Comparison of ENCODE assay signal across 1 cellular context in the genomic region with DNA sequence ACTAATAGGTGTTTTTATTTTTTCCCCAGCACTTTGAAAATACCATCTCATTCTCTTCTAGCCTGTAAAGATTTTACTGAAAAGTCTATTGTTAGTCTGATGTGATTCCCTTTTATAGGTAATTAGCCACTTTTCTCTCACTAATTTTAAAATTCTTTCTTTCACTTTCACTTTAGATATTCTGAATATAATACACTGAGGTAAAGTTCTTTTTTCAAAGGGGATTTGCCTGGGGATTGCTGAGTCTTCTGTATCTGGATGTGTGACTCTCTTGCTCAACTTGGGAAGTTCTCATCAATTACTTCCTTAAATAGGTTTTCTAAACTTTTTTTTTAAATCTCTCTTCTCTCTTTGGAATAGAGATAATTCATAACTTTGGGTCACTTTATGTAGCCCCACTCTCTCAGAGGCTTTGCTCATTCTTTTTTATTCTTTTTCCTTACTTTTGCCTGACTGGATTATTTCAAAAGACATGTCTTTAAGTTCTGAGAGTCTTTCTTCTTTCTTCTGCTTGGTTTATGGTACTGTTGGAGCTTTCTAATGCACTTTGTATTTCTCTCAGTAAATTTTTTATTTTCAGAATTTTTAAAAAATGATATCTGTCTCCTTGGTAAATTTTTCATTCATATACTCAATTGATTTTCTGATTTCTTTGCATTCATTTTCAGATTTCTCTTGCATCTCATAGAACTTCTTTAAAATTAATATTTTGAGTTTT.
TF ChIP-seq lines count a peak whose summit lies in the region.

No MANE protein-coding gene starts in this region.

TF ChIP-seq in K562, 482 proteins besides CTCF, POLR2A, EP300 and RAD21 (continued from another document):
- TF ChIP-seq TRIM24 (IDR thresholded peaks at IDR 0.05) (0 out of 4 replicates have a peak, but pooled peaks of 1 of the 2 experiments have one; percentile 12), ZNF41 (CRISPR knock-in tag; conservative IDR thresholded peaks at IDR 0.05) (no peak), SRSF7 (optimal IDR thresholded peaks at IDR 0.05; ENCODE audit: low read depth, low read length) (no peak), CBX3 (IDR thresholded peaks at IDR 0.05; ENCODE audit: borderline replicate concordance in 1 of 2, low read length in 2 of 2) (peak in 1 of 2 experiments; percentile 69; a peak in 1 of 3 replicates), RBM17 (IDR thresholded peaks at IDR 0.05; ENCODE audit: borderline replicate concordance, low read depth, low read length) (no peak), HLTF (IDR thresholded peaks at IDR 0.05) (peak; percentile 61; the same call in 1 of the 2 replicates)
- TF ChIP-seq, protein P1, sequence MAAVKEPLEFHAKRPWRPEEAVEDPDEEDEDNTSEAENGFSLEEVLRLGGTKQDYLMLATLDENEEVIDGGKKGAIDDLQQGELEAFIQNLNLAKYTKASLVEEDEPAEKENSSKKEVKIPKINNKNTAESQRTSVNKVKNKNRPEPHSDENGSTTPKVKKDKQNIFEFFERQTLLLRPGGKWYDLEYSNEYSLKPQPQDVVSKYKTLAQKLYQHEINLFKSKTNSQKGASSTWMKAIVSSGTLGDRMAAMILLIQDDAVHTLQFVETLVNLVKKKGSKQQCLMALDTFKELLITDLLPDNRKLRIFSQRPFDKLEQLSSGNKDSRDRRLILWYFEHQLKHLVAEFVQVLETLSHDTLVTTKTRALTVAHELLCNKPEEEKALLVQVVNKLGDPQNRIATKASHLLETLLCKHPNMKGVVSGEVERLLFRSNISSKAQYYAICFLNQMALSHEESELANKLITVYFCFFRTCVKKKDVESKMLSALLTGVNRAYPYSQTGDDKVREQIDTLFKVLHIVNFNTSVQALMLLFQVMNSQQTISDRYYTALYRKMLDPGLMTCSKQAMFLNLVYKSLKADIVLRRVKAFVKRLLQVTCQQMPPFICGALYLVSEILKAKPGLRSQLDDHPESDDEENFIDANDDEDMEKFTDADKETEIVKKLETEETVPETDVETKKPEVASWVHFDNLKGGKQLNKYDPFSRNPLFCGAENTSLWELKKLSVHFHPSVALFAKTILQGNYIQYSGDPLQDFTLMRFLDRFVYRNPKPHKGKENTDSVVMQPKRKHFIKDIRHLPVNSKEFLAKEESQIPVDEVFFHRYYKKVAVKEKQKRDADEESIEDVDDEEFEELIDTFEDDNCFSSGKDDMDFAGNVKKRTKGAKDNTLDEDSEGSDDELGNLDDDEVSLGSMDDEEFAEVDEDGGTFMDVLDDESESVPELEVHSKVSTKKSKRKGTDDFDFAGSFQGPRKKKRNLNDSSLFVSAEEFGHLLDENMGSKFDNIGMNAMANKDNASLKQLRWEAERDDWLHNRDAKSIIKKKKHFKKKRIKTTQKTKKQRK (IDR thresholded peaks at IDR 0.05; ENCODE audit: borderline replicate concordance, low read depth, low read length): no peak
- TF ChIP-seq, protein P2, sequence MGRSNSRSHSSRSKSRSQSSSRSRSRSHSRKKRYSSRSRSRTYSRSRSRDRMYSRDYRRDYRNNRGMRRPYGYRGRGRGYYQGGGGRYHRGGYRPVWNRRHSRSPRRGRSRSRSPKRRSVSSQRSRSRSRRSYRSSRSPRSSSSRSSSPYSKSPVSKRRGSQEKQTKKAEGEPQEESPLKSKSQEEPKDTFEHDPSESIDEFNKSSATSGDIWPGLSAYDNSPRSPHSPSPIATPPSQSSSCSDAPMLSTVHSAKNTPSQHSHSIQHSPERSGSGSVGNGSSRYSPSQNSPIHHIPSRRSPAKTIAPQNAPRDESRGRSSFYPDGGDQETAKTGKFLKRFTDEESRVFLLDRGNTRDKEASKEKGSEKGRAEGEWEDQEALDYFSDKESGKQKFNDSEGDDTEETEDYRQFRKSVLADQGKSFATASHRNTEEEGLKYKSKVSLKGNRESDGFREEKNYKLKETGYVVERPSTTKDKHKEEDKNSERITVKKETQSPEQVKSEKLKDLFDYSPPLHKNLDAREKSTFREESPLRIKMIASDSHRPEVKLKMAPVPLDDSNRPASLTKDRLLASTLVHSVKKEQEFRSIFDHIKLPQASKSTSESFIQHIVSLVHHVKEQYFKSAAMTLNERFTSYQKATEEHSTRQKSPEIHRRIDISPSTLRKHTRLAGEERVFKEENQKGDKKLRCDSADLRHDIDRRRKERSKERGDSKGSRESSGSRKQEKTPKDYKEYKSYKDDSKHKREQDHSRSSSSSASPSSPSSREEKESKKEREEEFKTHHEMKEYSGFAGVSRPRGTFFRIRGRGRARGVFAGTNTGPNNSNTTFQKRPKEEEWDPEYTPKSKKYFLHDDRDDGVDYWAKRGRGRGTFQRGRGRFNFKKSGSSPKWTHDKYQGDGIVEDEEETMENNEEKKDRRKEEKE (IDR thresholded peaks at IDR 0.05; ENCODE audit: borderline replicate concordance in 1 of 2, control insufficient read depth in 1 of 2, low read depth in 2 of 2, low read length in 1 of 2): no peak
TF ChIP-seq in K562: peak in this region for 5.
